Comparison of ENCODE assay signal across 20 cellular contexts in genomic region chr18:7105943-7106342, GRCh38. TPM values are rescaled to one million over a fixed set of nuclear protein-coding genes. Genes with fewer than 3 reads are reported as not detected.
DNase-seq lines count a peak whose midpoint lies in the region; ATAC-seq and TF ChIP-seq lines count a peak whose summit lies in the region.
"Had no signal": no experiment of that assay in that cellular context is flagged by ENCODE, and none has a peak within 500 bp of the region (broad histone marks: within the 10 kb centered on the region; RNA-seq: fewer than 3 reads in every experiment).

No MANE protein-coding gene starts in this region.

- no peak overlapping the region for H4K8ac ChIP-seq in mesendoderm (ENCODE audit: low read depth, low read length)

- H2BK15ac ChIP-seq in mesendoderm (replicated peaks; ENCODE audit: low read depth), result no peak overlapping the region

- no peak overlapping the region for H2AK5ac ChIP-seq in mesendoderm (ENCODE audit: low read length)

- in situ Hi-C loops in GM23248 (cut with MboI), result no loop called here

- no peaks in the 10 kb centered on the region for H3K79me2 ChIP-seq in GM23248 (ENCODE audit: insufficient read depth)
- H3K79me2 ChIP-seq in mesendoderm (ENCODE audit: control insufficient read depth, insufficient read depth, low read length), result peaks cover 9% of the 10 kb centered on the region

- H3K4me2 ChIP-seq in GM23248 (ENCODE audit: unreplicated experiment) (no peak overlapping the region), mesendoderm (ENCODE audit: low read length) (no peak overlapping the region)

- 83 to 84% methylated on average over 5 of the region's 5 CpGs for WGBS in GM23248 (ENCODE audit: low coverage in 1 of 2, low lambda C conversion rate in 2 of 2, missing lambda C conversion rate in 2 of 2), 2 experiments
- no CpG with 5 or more reads among the region's 5 CpGs for WGBS in mesendoderm (ENCODE audit: extremely low coverage, insufficient coverage, low lambda C conversion rate)

- peak overlapping the region; percentile 24 for H3K23ac ChIP-seq in mesendoderm (ENCODE audit: low read length)

- ATAC-seq in WTC11 (no peak), GM21360 (IDR thresholded peaks at IDR 0.05; ENCODE audit: unreplicated experiment) (no peak), HG03469 (IDR thresholded peaks at IDR 0.05; ENCODE audit: unreplicated experiment) (no peak)
- ATAC-seq: HCT116 had no signal

- no peaks in the 10 kb centered on the region for H3K9me2 ChIP-seq in GM23248 (ENCODE audit: insufficient read depth)

- peaks cover 10% of the 10 kb centered on the region for H3K4me1 Mint-ChIP-seq in WTC11
- H3K4me1 Mint-ChIP-seq: CD4-positive, CD25-positive, alpha-beta regulatory T cell; CD8-positive, alpha-beta memory T cell; IgD-negative memory B cell had no signal

- no peak overlapping the region for H2AFZ ChIP-seq in GM23248

- no peak overlapping the region for H3K4ac ChIP-seq in mesendoderm (ENCODE audit: low read depth, low read length)

- H3K27me3 Mint-ChIP-seq in WTC11 (ENCODE audit: low read depth), result no peaks in the 10 kb centered on the region
- H3K27me3 Mint-ChIP-seq: CD4-positive, CD25-positive, alpha-beta regulatory T cell had no signal

- H3K9me3 ChIP-seq in GM23248 (ENCODE audit: low read depth) (no peaks in the 10 kb centered on the region), colonic mucosa (no peaks in the 10 kb centered on the region)
- H3K9me3 ChIP-seq: BE2C had no signal

- CTCF ChIA-PET in WTC11 (lab: Charles Lee), result interaction anchor here (0.7 kb wide), 2 partner anchors 26 to 493 kb away, joined by 3 to 4 read pairs; no protein-coding TSS in a partner anchor

- H2BK5ac ChIP-seq in mesendoderm (ENCODE audit: low read length), result no peak overlapping the region

- H2BK120ac ChIP-seq in mesendoderm (ENCODE audit: low read depth, low read length), result no peak overlapping the region

- peaks cover 11% of the 10 kb centered on the region for H3K79me1 ChIP-seq in mesendoderm (ENCODE audit: low read length)

- no peaks in the 10 kb centered on the region for H3K36me3 Mint-ChIP-seq in WTC11
- H3K36me3 Mint-ChIP-seq: CD4-positive, CD25-positive, alpha-beta regulatory T cell had no signal

- H3K4me3 ChIP-seq in GM23248, result no peak overlapping the region
- H3K4me3 ChIP-seq in mesendoderm (ENCODE audit: low read length), result no peak overlapping the region
- H3K4me3 ChIP-seq in colonic mucosa, result no peak overlapping the region

- peak overlapping the region; percentile 8; the same call in 1 of the 2 replicates for H3K27ac Mint-ChIP-seq in WTC11
- H3K27ac Mint-ChIP-seq: CD4-positive, CD25-positive, alpha-beta regulatory T cell; CD8-positive, alpha-beta memory T cell; IgD-negative memory B cell had no signal

- peak; percentile 26 for DNase-seq in GM23248
- DNase-seq in WTC11 (ENCODE audit: low spot score), result no peak
- DNase-seq in mesendoderm, result no peak
- no peak for DNase-seq in colonic mucosa
- DNase-seq: BE2C; C1 segment of cervical spinal cord; CD4-positive, CD25-positive, alpha-beta regulatory T cell; CD8-positive, alpha-beta memory T cell; COR-L47; DMS 273 treated with DMSO at 0.1 percent for 48 hours; DMS53; DND-41; EL; GOT3; H7; KG1 had no signal

- intact Hi-C loops in colonic mucosa (cut with DNase I), result no loop called here

- H4K5ac ChIP-seq in mesendoderm (ENCODE audit: low read length), result no peak overlapping the region

- H3K27me3 ChIP-seq in GM23248 (replicated peaks; ENCODE audit: insufficient read depth) (no peaks in the 10 kb centered on the region), mesendoderm (ENCODE audit: insufficient read depth, low read length, poor library complexity) (no peaks in the 10 kb centered on the region), colonic mucosa (no peaks in the 10 kb centered on the region)
- H3K27me3 ChIP-seq: BE2C had no signal

- H3K9ac ChIP-seq in GM23248 (no peak overlapping the region), mesendoderm (ENCODE audit: low read length) (no peak overlapping the region), colonic mucosa (ENCODE audit: low read depth in 2 of 2, low read length in 2 of 2) (no peak overlapping the region)

- H3F3A ChIP-seq in GM23248 (ENCODE audit: insufficient read depth), result no peaks in the 10 kb centered on the region

- H3K56ac ChIP-seq in mesendoderm (ENCODE audit: low read length), result peak overlapping the region; percentile 15

- no peaks in the 10 kb centered on the region for H3K9me3 Mint-ChIP-seq in WTC11

- no peaks in the 10 kb centered on the region for H4K20me1 ChIP-seq in GM23248 (ENCODE audit: insufficient read depth)

- POLR2A ChIA-PET in WTC11 (lab: Charles Lee), result no interaction called here

- H3K4me1 ChIP-seq in GM23248 (ENCODE audit: insufficient read depth), result no peaks in the 10 kb centered on the region
- peaks cover 3% of the 10 kb centered on the region for H3K4me1 ChIP-seq in mesendoderm (ENCODE audit: control insufficient read depth, low read depth, low read length)
- no peaks in the 10 kb centered on the region for H3K4me1 ChIP-seq in colonic mucosa
- H3K4me1 ChIP-seq: BE2C had no signal

- no peak overlapping the region for H3K27ac ChIP-seq in GM23248
- no peak overlapping the region for H3K27ac ChIP-seq in mesendoderm (ENCODE audit: low read depth, low read length)
- no peak overlapping the region for H3K27ac ChIP-seq in colonic mucosa

- no peak overlapping the region for H3K18ac ChIP-seq in mesendoderm (ENCODE audit: low read length)

- no peak overlapping the region for H3K4me3 Mint-ChIP-seq in WTC11
- H3K4me3 Mint-ChIP-seq: CD4-positive, CD25-positive, alpha-beta regulatory T cell; CD8-positive, alpha-beta memory T cell; IgD-negative memory B cell had no signal

- no peaks in the 10 kb centered on the region for H3K36me3 ChIP-seq in GM23248 (ENCODE audit: low read depth)
- no peaks in the 10 kb centered on the region for H3K36me3 ChIP-seq in mesendoderm (ENCODE audit: control insufficient read depth, insufficient read depth, low read length)
- no peaks in the 10 kb centered on the region for H3K36me3 ChIP-seq in colonic mucosa
- H3K36me3 ChIP-seq: BE2C had no signal

- TF ChIP-seq CTCF in WTC11 (IDR thresholded peaks at IDR 0.05) (no peak), colonic mucosa (IDR thresholded peaks at IDR 0.05) (no peak)

TF ChIP-seq in WTC11, 78 proteins besides CTCF, POLR2A, EP300 and RAD21:
- TF ChIP-seq JAZF1 (CRISPR knock-in tag; IDR thresholded peaks at IDR 0.05) (no peak), NR1H2 (CRISPR knock-in tag; IDR thresholded peaks at IDR 0.05) (no peak), CDX4 (CRISPR knock-in tag; IDR thresholded peaks at IDR 0.05; ENCODE audit: borderline replicate concordance) (no peak)
TF ChIP-seq in WTC11: peak in this region for 0.

RNA-seq across cellular contexts. Expression of gene LAMA1, which starts 11.7 kb away (rescaled TPM):
- 5.4 and 6.2 TPM in 2 replicates for total RNA-seq in GM23248 (2014; rRNA removed; shearing (Covaris generic))
- 2.8 and 3.1 TPM in 2 replicates for polyA plus RNA-seq in GM23248 (2016; fragmentation: Nextera tagmentation; extraction: Ambion mirVana)
- 50.7 to 60.7 TPM (median 58.2 TPM) in 3 replicates for total RNA-seq in WTC11 (2021)
- polyA plus RNA-seq in mesendoderm (2013, experiment 1 of 2), result 13.5 TPM
- polyA plus RNA-seq in mesendoderm (2013, experiment 2 of 2), result 13.6 TPM
- total RNA-seq in colonic mucosa, result 10 to 100 TPM in 1 of 2 donors, 1 to 10 TPM in 1; 7.7 to 24.2 TPM
- total RNA-seq: CD4-positive, CD25-positive, alpha-beta regulatory T cell; CD8-positive, alpha-beta memory T cell had no signal
- polyA plus RNA-seq: CD4-positive, CD25-positive, alpha-beta regulatory T cell; CD8-positive, alpha-beta memory T cell; IgD-negative memory B cell had no signal
